Comparison of ENCODE assay signal across 8 cellular contexts in genomic region chr11:65560555-65561418, GRCh38. TPM values are rescaled to one million over a fixed set of nuclear protein-coding genes. Genes with fewer than 3 reads are reported as not detected.
DNase-seq lines count a peak whose midpoint lies in the region; ATAC-seq and TF ChIP-seq lines count a peak whose summit lies in the region.

No MANE protein-coding gene starts in this region.

- H3K4me3 ChIP-seq in HEK293 (ENCODE audit: low read depth, low read length): no peak overlapping the region
- no peak overlapping the region for H3K4me3 ChIP-seq in smooth muscle cell

- H3K27ac ChIP-seq in HEK293 (ENCODE audit: extremely low read depth, low read depth, low read length) (peak overlapping the region; percentile 34; the same call in 1 of the 2 replicates), smooth muscle cell (ENCODE audit: low read depth) (peak overlapping the region; percentile 75)

- no peaks in the 10 kb centered on the region for H4K20me1 ChIP-seq in smooth muscle cell (ENCODE audit: low read depth)

- no peaks in the 10 kb centered on the region for H3K27me3 ChIP-seq in smooth muscle cell (ENCODE audit: low read depth)

- peak overlapping the region; percentile 57 for H3K4me2 ChIP-seq in smooth muscle cell

- peaks cover 5% of the 10 kb centered on the region for H3K79me2 ChIP-seq in smooth muscle cell (ENCODE audit: low read depth)

- H3K27me3 Mint-ChIP-seq in activated naive CD8-positive, alpha-beta T cell treated with anti-CD3 and anti-CD28 coated beads, Interleukin-2, amount 10 ng/mL, durations not matched to agents 7 days and 5 days: no peaks in the 10 kb centered on the region

- peaks cover 43% of the 10 kb centered on the region for H3F3A ChIP-seq in smooth muscle cell (ENCODE audit: low read depth)

- peak; percentile 86 for DNase-seq in A172 (ENCODE audit: low spot score)
- peak; percentile 28 for DNase-seq in activated naive CD8-positive, alpha-beta T cell treated with anti-CD3 and anti-CD28 coated beads, Interleukin-2, amount 10 ng/mL, durations not matched to agents 7 days and 5 days
- DNase-seq in hippocampal formation (lab: John Stamatoyannopoulos, UW): peak; percentile 29 to 48
- DNase-seq in smooth muscle cell (lab: John Stamatoyannopoulos, UW; ENCODE audit: unreplicated experiment): no peak
- no peak for DNase-seq in OCI-M2 (lab: John Stamatoyannopoulos, UW; ENCODE audit: unreplicated experiment)
- no peak for DNase-seq in activated T-cell treated with anti-CD3 and anti-CD28 coated beads, Interleukin-2, amount 50 U/mL, for 48 hours

- TF ChIP-seq CTCF in HEK293 (tag by site-specific recombination; IDR thresholded peaks at IDR 0.05): no peak
- no peak for TF ChIP-seq CTCF in smooth muscle cell (IDR thresholded peaks at IDR 0.05; ENCODE audit: borderline replicate concordance, insufficient read depth, poor library complexity, severe bottlenecking)

- H3K4me3 Mint-ChIP-seq in activated naive CD8-positive, alpha-beta T cell treated with anti-CD3 and anti-CD28 coated beads, Interleukin-2, amount 10 ng/mL, durations not matched to agents 7 days and 5 days: no peak overlapping the region

- H3K4me1 Mint-ChIP-seq in activated naive CD8-positive, alpha-beta T cell treated with anti-CD3 and anti-CD28 coated beads, Interleukin-2, amount 10 ng/mL, durations not matched to agents 7 days and 5 days: peaks cover 32% of the 10 kb centered on the region

- no peaks in the 10 kb centered on the region for H3K9me3 Mint-ChIP-seq in activated naive CD8-positive, alpha-beta T cell treated with anti-CD3 and anti-CD28 coated beads, Interleukin-2, amount 10 ng/mL, durations not matched to agents 7 days and 5 days

- POLR2A ChIA-PET in HEK293 (lab: Yijun Ruan, JAX): interaction anchor here (0.8 to 4.1 kb wide), 9 partner anchors 9 to 138 kb away, joined by 3 to 41 read pairs (median 9); partner anchors contain the start of genes FAM89B, MALAT1, NEAT1 and SCYL1
- POLR2A ChIA-PET in activated naive CD8-positive, alpha-beta T cell treated with anti-CD3 and anti-CD28 coated beads, Interleukin-2, amount 10 ng/mL, durations not matched to agents 7 days and 5 days (lab: Charles Lee): interaction anchor here (0.8 to 2.9 kb wide), 5 partner anchors 11 to 138 kb away, joined by 3 to 13 read pairs (median 3); partner anchors contain the start of genes FAM89B, NEAT1 and SIPA1

- ATAC-seq in activated naive CD8-positive, alpha-beta T cell treated with anti-CD3 and anti-CD28 coated beads, Interleukin-2, amount 10 ng/mL, durations not matched to agents 7 days and 5 days (ENCODE audit: low read depth): no peak
- ATAC-seq in HG03139 (IDR thresholded peaks at IDR 0.05; ENCODE audit: unreplicated experiment): no peak

- H3K4me1 ChIP-seq in HEK293 (ENCODE audit: control insufficient read depth, insufficient read depth, low read length) (peaks cover 21% of the 10 kb centered on the region), smooth muscle cell (ENCODE audit: low read depth) (peaks cover 20% of the 10 kb centered on the region)

- H3K9me3 ChIP-seq in HEK293 (ENCODE audit: control insufficient read depth, insufficient read depth, low read depth, low read length): no peaks in the 10 kb centered on the region
- no peaks in the 10 kb centered on the region for H3K9me3 ChIP-seq in smooth muscle cell (replicated peaks; ENCODE audit: low read depth)

- H2AFZ ChIP-seq in smooth muscle cell (ENCODE audit: low read depth): no peak overlapping the region

- 18% methylated on average over 15 of the region's 15 CpGs for WGBS in smooth muscle cell (ENCODE audit: low lambda C conversion rate)

- H3K36me3 ChIP-seq in HEK293 (ENCODE audit: control insufficient read depth in 2 of 2, insufficient read depth in 1 of 2, low read length in 2 of 2) (no peaks in the 10 kb centered on the region), smooth muscle cell (ENCODE audit: low read depth) (no peaks in the 10 kb centered on the region)

- CTCF ChIA-PET in HEK293 (lab: Yijun Ruan, JAX): interaction anchor here (0.6 to 5.3 kb wide), 8 partner anchors 9 to 232 kb away, joined by 3 to 44 read pairs (median 5); partner anchors contain the start of genes FAM89B and ZNRD2

- H3K27ac Mint-ChIP-seq in activated naive CD8-positive, alpha-beta T cell treated with anti-CD3 and anti-CD28 coated beads, Interleukin-2, amount 10 ng/mL, durations not matched to agents 7 days and 5 days: no peak overlapping the region

- H3K36me3 Mint-ChIP-seq in activated naive CD8-positive, alpha-beta T cell treated with anti-CD3 and anti-CD28 coated beads, Interleukin-2, amount 10 ng/mL, durations not matched to agents 7 days and 5 days: no peaks in the 10 kb centered on the region

- H3K9ac ChIP-seq in smooth muscle cell (ENCODE audit: low read depth): no peak overlapping the region

TF ChIP-seq in HEK293, 187 proteins besides CTCF, POLR2A, EP300 and RAD21 (continues in another document):
- peak; percentile 55 for TF ChIP-seq ZNF335 (tag by site-specific recombination; conservative IDR thresholded peaks at IDR 0.05)
- TF ChIP-seq ZNF114 (tag by site-specific recombination; IDR thresholded peaks at IDR 0.05): no peak
- TF ChIP-seq ZNF530 (tag by site-specific recombination; IDR thresholded peaks at IDR 0.05; ENCODE audit: low read depth): no peak
- peak; percentile 31 for TF ChIP-seq SP2 (tag by site-specific recombination; IDR thresholded peaks at IDR 0.05)
- TF ChIP-seq PRDM4 (tag by site-specific recombination; IDR thresholded peaks at IDR 0.05): no peak
- TF ChIP-seq ZFP69B (tag by site-specific recombination; IDR thresholded peaks at IDR 0.05): no peak
- no peak for TF ChIP-seq ZNF677 (tag by site-specific recombination; IDR thresholded peaks at IDR 0.05)
- TF ChIP-seq OSR2 (tag by site-specific recombination; IDR thresholded peaks at IDR 0.05): no peak
- TF ChIP-seq ZBTB8A (tag by site-specific recombination; IDR thresholded peaks at IDR 0.05): peak; percentile 48
- no peak for TF ChIP-seq ZNF777 (tag by site-specific recombination; IDR thresholded peaks at IDR 0.05; ENCODE audit: borderline replicate concordance)
- peak; percentile 98 for TF ChIP-seq ZBTB20 (tag by site-specific recombination; IDR thresholded peaks at IDR 0.05)
- TF ChIP-seq ZNF621 (tag by site-specific recombination; IDR thresholded peaks at IDR 0.05): no peak
- TF ChIP-seq SALL2 (tag by site-specific recombination; IDR thresholded peaks at IDR 0.05; ENCODE audit: borderline replicate concordance): no peak
- TF ChIP-seq ZNF19 (tag by site-specific recombination; IDR thresholded peaks at IDR 0.05; ENCODE audit: low read depth): no peak
- no peak for TF ChIP-seq MEIS1 (CRISPR knock-in tag; IDR thresholded peaks at IDR 0.05; ENCODE audit: borderline replicate concordance)
- no peak for TF ChIP-seq ZNF585B (tag by site-specific recombination; IDR thresholded peaks at IDR 0.05)

RNA-seq across cellular contexts. Expression of gene LTBP3, which starts 2.6 kb away (rescaled TPM):
- 13.2 and 25.6 TPM in 2 replicates for total RNA-seq in A172 (2014; rRNA removed; shearing (Covaris generic))
- total RNA-seq in activated naive CD8-positive, alpha-beta T cell treated with anti-CD3 and anti-CD28 coated beads, Interleukin-2, amount 10 ng/mL, durations not matched to agents 7 days and 5 days: 100 to 1,000 TPM; 116 to 119 TPM
- total RNA-seq in smooth muscle cell: 33.6 TPM in 2 replicates
- 46.4 and 53.9 TPM in 2 replicates for polyA plus RNA-seq in smooth muscle cell

RNA-seq across cellular contexts. Expression of gene ZNRD2, which starts 9.5 kb away (rescaled TPM):
- total RNA-seq in A172 (2014; rRNA removed; shearing (Covaris generic)): 46.9 and 57.0 TPM in 2 replicates
- total RNA-seq in activated naive CD8-positive, alpha-beta T cell treated with anti-CD3 and anti-CD28 coated beads, Interleukin-2, amount 10 ng/mL, durations not matched to agents 7 days and 5 days: 10 to 100 TPM; 27.2 to 30.0 TPM
- 45.9 and 55.5 TPM in 2 replicates for total RNA-seq in smooth muscle cell
- 105 and 108 TPM in 2 replicates for polyA plus RNA-seq in smooth muscle cell

RNA-seq across cellular contexts. Expression of gene FAM89B, which starts 11.6 kb away (rescaled TPM):
- 39.2 and 62.8 TPM in 2 replicates for total RNA-seq in A172 (2014; rRNA removed; shearing (Covaris generic))
- total RNA-seq in activated naive CD8-positive, alpha-beta T cell treated with anti-CD3 and anti-CD28 coated beads, Interleukin-2, amount 10 ng/mL, durations not matched to agents 7 days and 5 days: 10 to 100 TPM; 40.9 to 44.1 TPM
- total RNA-seq in smooth muscle cell: 51.4 and 63.9 TPM in 2 replicates
- polyA plus RNA-seq in smooth muscle cell: 174 TPM in 2 replicates

RNA-seq across cellular contexts. Expression of gene EHBP1L1, which starts 15.1 kb away (rescaled TPM):
- 50.1 and 83.3 TPM in 2 replicates for total RNA-seq in A172 (2014; rRNA removed; shearing (Covaris generic))
- 100 to 1,000 TPM; 118 to 120 TPM for total RNA-seq in activated naive CD8-positive, alpha-beta T cell treated with anti-CD3 and anti-CD28 coated beads, Interleukin-2, amount 10 ng/mL, durations not matched to agents 7 days and 5 days
- 5.1 and 14.0 TPM in 2 replicates for total RNA-seq in smooth muscle cell
- 28.4 and 29.5 TPM in 2 replicates for polyA plus RNA-seq in smooth muscle cell

RNA-seq across cellular contexts. Expression of gene KCNK7, which starts 34.8 kb away (rescaled TPM):
- 0.86 TPM in 1 of 2 replicates, not detected in the other for total RNA-seq in A172 (2014; rRNA removed; shearing (Covaris generic))
- total RNA-seq in activated naive CD8-positive, alpha-beta T cell treated with anti-CD3 and anti-CD28 coated beads, Interleukin-2, amount 10 ng/mL, durations not matched to agents 7 days and 5 days: 1 to 10 TPM in 1 of 2 experiments, under 1 TPM in 1; 0.96 to 1.0 TPM
- total RNA-seq in smooth muscle cell: 1.7 TPM in 1 of 2 replicates, not detected in the other
- not detected in 2 replicates for polyA plus RNA-seq in smooth muscle cell

Comparison
In these comparisons a context has a peak if more than half of its experiments do, and no peak if none do; other contexts are left out.
1. DNase-seq: peak in A172 (single experiment), activated naive CD8-positive, alpha-beta T cell treated with anti-CD3 and anti-CD28 coated beads, Interleukin-2, amount 10 ng/mL, durations not matched to agents 7 days and 5 days (single experiment) and hippocampal formation (2 of 2); none in smooth muscle cell (single experiment), OCI-M2 (single experiment) and activated T-cell treated with anti-CD3 and anti-CD28 coated beads, Interleukin-2, amount 50 U/mL, for 48 hours (0 of 2).